ENCODE assay signal across 20 cellular contexts in the genomic region with DNA sequence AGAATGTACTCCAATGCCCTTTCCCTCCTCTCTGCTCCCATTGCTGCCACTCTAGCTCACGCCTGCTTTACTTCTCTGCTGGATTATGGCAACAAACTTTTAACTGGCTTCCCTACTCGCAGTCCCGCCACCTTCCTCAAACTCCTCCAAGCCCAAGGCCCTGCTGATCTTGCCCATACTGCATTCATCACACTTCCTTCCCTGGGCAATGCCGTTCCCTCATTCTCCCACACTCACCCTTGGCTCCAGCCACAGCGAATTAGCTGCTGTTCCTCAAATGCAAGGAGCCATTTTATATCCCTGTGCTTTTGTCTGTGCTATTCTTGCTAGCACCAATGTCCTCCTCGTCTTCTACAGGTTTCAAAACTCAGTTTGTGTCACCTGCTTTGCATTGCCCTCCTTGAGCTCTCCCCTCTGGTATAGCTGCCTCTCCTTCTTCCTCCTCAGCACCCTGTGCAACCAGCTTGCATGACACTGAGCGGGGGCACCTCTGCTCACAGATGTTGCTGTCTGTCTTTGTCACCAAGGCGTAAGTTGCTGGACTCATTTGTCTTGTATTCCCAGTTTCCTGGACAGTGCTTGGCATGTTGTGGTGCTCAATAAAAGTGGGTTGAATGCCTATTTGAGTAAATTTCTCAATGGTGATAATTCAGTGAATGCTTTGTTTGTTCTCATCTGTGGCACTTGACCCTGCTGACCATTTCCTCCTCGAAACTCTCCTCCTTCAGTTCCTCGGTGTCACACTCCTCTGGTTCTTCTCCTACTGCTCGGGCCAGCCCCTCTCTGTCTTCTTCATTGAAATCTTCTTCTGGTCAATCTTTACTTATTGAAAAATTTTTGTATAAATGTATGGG.
"Had no signal": no experiment of that assay in that cellular context is flagged by ENCODE, and none has a peak within 500 bp of the region (broad histone marks: within the 10 kb centered on the region; RNA-seq: fewer than 3 reads in every experiment).

No MANE protein-coding gene starts in this region.

- H3K4me3 Mint-ChIP-seq: activated CD4-positive, alpha-beta memory T cell treated with anti-CD3 and anti-CD28 coated beads, Interleukin-2, amount 10 ng/mL, durations not matched to agents 7 days and 5 days; activated CD4-positive, alpha-beta T cell treated with anti-CD3 and anti-CD28 coated beads for 36 hours; activated naive CD4-positive, alpha-beta T cell treated with anti-CD3 and anti-CD28 coated beads, Interleukin-2, amount 10 ng/mL, durations not matched to agents 7 days and 5 days; activated T-cell treated with anti-CD3 and anti-CD28 coated beads, Interleukin-2, amount 50 U/mL, for 24 hours; memory B cell; natural killer cell; stimulated activated naive CD8-positive, alpha-beta T cell treated with anti-CD3 and anti-CD28 coated beads, Interleukin-15, Interleukin-2, amounts not matched to agents 100 ng/mL and 50 ng/mL, for 24 hours had no signal

- H3K36me3 Mint-ChIP-seq: activated naive CD4-positive, alpha-beta T cell treated with anti-CD3 and anti-CD28 coated beads, Interleukin-2, amount 10 ng/mL, durations not matched to agents 7 days and 5 days; memory B cell had no signal

- DNase-seq: activated CD4-positive, alpha-beta memory T cell treated with anti-CD3 and anti-CD28 coated beads, Interleukin-2, amount 10 ng/mL, durations not matched to agents 7 days and 5 days; activated CD4-positive, alpha-beta T cell treated with anti-CD3 and anti-CD28 coated beads for 36 hours; activated naive CD4-positive, alpha-beta T cell treated with anti-CD3 and anti-CD28 coated beads, Interleukin-2, amount 10 ng/mL, durations not matched to agents 7 days and 5 days; activated T-cell treated with anti-CD3 and anti-CD28 coated beads, Interleukin-2, amount 50 U/mL, for 24 hours; kidney; left ventricle myocardium superior; natural killer cell; right cardiac atrium; stimulated activated CD4-positive, alpha-beta T cell treated with anti-CD3 and anti-CD28 coated beads, Interleukin-4, amount 100 ng/mL, for 4 hours; stimulated activated CD8-positive, alpha-beta memory T cell treated with anti-CD3 and anti-CD28 coated beads, Interleukin-4, amount 100 ng/mL, for 48 hours; T-helper 1 cell; T1000; upper lobe of left lung; WERI-Rb-1 had no signal

- H3K4me1 Mint-ChIP-seq: activated CD4-positive, alpha-beta memory T cell treated with anti-CD3 and anti-CD28 coated beads, Interleukin-2, amount 10 ng/mL, durations not matched to agents 7 days and 5 days; activated CD4-positive, alpha-beta T cell treated with anti-CD3 and anti-CD28 coated beads for 36 hours; activated naive CD4-positive, alpha-beta T cell treated with anti-CD3 and anti-CD28 coated beads, Interleukin-2, amount 10 ng/mL, durations not matched to agents 7 days and 5 days; memory B cell; natural killer cell had no signal

- H3K27me3 Mint-ChIP-seq: activated T-cell treated with anti-CD3 and anti-CD28 coated beads, Interleukin-2, amount 50 U/mL, for 24 hours; stimulated activated naive CD8-positive, alpha-beta T cell treated with anti-CD3 and anti-CD28 coated beads, Interleukin-15, Interleukin-2, amounts not matched to agents 100 ng/mL and 50 ng/mL, for 24 hours had no signal

- H3K4me3 ChIP-seq: hepatocyte, prostate gland, smooth muscle cell, suprapubic skin, upper lobe of left lung had no signal

- H3K27ac ChIP-seq: hepatocyte, prostate gland, suprapubic skin, upper lobe of left lung, WERI-Rb-1 had no signal

- H3K27ac Mint-ChIP-seq: activated CD4-positive, alpha-beta memory T cell treated with anti-CD3 and anti-CD28 coated beads, Interleukin-2, amount 10 ng/mL, durations not matched to agents 7 days and 5 days; activated CD4-positive, alpha-beta T cell treated with anti-CD3 and anti-CD28 coated beads for 36 hours; activated naive CD4-positive, alpha-beta T cell treated with anti-CD3 and anti-CD28 coated beads, Interleukin-2, amount 10 ng/mL, durations not matched to agents 7 days and 5 days; activated T-cell treated with anti-CD3 and anti-CD28 coated beads, Interleukin-2, amount 50 U/mL, for 24 hours; memory B cell; natural killer cell; stimulated activated naive CD8-positive, alpha-beta T cell treated with anti-CD3 and anti-CD28 coated beads, Interleukin-15, Interleukin-2, amounts not matched to agents 100 ng/mL and 50 ng/mL, for 24 hours had no signal
